8 cellular contexts compared by ENCODE assay signal in genomic region chr2:18991177-18992168, GRCh38.
DNase-seq lines count a peak whose midpoint lies in the region; ATAC-seq and TF ChIP-seq lines count a peak whose summit lies in the region.

No MANE protein-coding gene starts in this region.

- H3K27ac ChIP-seq in colonic mucosa: no peak overlapping the region

- no peak overlapping the region for H3K4me3 ChIP-seq in colonic mucosa

- DNase-seq in COLO668 (lab: John Stamatoyannopoulos, UW; ENCODE audit: unreplicated experiment) (peak; percentile 80), NCI-H2171 (lab: John Stamatoyannopoulos, UW) (peak; percentile 83), colonic mucosa (peak; percentile 34)
- DNase-seq in activated T-helper 2 cell treated with anti-CD3 and anti-CD28 coated beads, Interferon-gamma antibody, Interleukin-2, Interleukin-4, amounts not matched to agents 10 μg/mL and 5 μg/mL and 100 μg/mL, durations not matched to agents 14 hours and 24 hours and 36 hours (ENCODE audit: low spot score): no peak
- DNase-seq in activated effector memory CD4-positive, alpha-beta T cell treated with anti-CD3 and anti-CD28 coated beads, Interleukin-2, amount 50 U/mL, for 16 hours: no peak

- H3K36me3 Mint-ChIP-seq in nephron (ENCODE audit: low read depth): no peaks in the 10 kb centered on the region
- H3K36me3 Mint-ChIP-seq in activated T-helper 2 cell treated with anti-CD3 and anti-CD28 coated beads, Interferon-gamma antibody, Interleukin-2, Interleukin-4, amounts not matched to agents 10 μg/mL and 5 μg/mL and 100 μg/mL, durations not matched to agents 14 hours and 24 hours and 36 hours (ENCODE audit: low read depth): no peaks in the 10 kb centered on the region

- no peak overlapping the region for H3K4me3 Mint-ChIP-seq in nephron
- H3K4me3 Mint-ChIP-seq in activated T-helper 2 cell treated with anti-CD3 and anti-CD28 coated beads, Interferon-gamma antibody, Interleukin-2, Interleukin-4, amounts not matched to agents 10 μg/mL and 5 μg/mL and 100 μg/mL, durations not matched to agents 14 hours and 24 hours and 36 hours (ENCODE audit: low read depth): no peak overlapping the region

- peak overlapping the region; percentile 8 to 76 (median 9) for H3K27ac Mint-ChIP-seq in nephron
- no peak overlapping the region for H3K27ac Mint-ChIP-seq in activated T-helper 2 cell treated with anti-CD3 and anti-CD28 coated beads, Interferon-gamma antibody, Interleukin-2, Interleukin-4, amounts not matched to agents 10 μg/mL and 5 μg/mL and 100 μg/mL, durations not matched to agents 14 hours and 24 hours and 36 hours

- no peaks in the 10 kb centered on the region for H3K9me3 ChIP-seq in colonic mucosa

- H3K36me3 ChIP-seq in colonic mucosa: no peaks in the 10 kb centered on the region

- no peaks in the 10 kb centered on the region for H3K27me3 ChIP-seq in colonic mucosa

- peaks cover 36% of the 10 kb centered on the region for H3K4me1 Mint-ChIP-seq in nephron
- H3K4me1 Mint-ChIP-seq in activated T-helper 2 cell treated with anti-CD3 and anti-CD28 coated beads, Interferon-gamma antibody, Interleukin-2, Interleukin-4, amounts not matched to agents 10 μg/mL and 5 μg/mL and 100 μg/mL, durations not matched to agents 14 hours and 24 hours and 36 hours (ENCODE audit: low read depth): no peaks in the 10 kb centered on the region

- TF ChIP-seq CTCF in colonic mucosa (IDR thresholded peaks at IDR 0.05) (no peak), nephron (IDR thresholded peaks at IDR 0.05; ENCODE audit: unreplicated experiment in 3 of 3) (no peak)

- H3K9me3 Mint-ChIP-seq in nephron: no peaks in the 10 kb centered on the region
- no peaks in the 10 kb centered on the region for H3K9me3 Mint-ChIP-seq in activated T-helper 2 cell treated with anti-CD3 and anti-CD28 coated beads, Interferon-gamma antibody, Interleukin-2, Interleukin-4, amounts not matched to agents 10 μg/mL and 5 μg/mL and 100 μg/mL, durations not matched to agents 14 hours and 24 hours and 36 hours

- ATAC-seq in HG03095 (IDR thresholded peaks at IDR 0.05; ENCODE audit: unreplicated experiment) (no peak), GM18907 (IDR thresholded peaks at IDR 0.05; ENCODE audit: unreplicated experiment) (no peak)

- H3K9ac ChIP-seq in colonic mucosa (ENCODE audit: low read depth in 2 of 2, low read length in 2 of 2): no peak overlapping the region

- no peaks in the 10 kb centered on the region for H3K4me1 ChIP-seq in colonic mucosa

- no peaks in the 10 kb centered on the region for H3K27me3 Mint-ChIP-seq in nephron (ENCODE audit: low read depth)
- H3K27me3 Mint-ChIP-seq in activated T-helper 2 cell treated with anti-CD3 and anti-CD28 coated beads, Interferon-gamma antibody, Interleukin-2, Interleukin-4, amounts not matched to agents 10 μg/mL and 5 μg/mL and 100 μg/mL, durations not matched to agents 14 hours and 24 hours and 36 hours (ENCODE audit: low read depth): no peaks in the 10 kb centered on the region

- intact Hi-C loops in colonic mucosa (cut with DNase I): no loop called here
- intact Hi-C loops in activated T-helper 2 cell treated with anti-CD3 and anti-CD28 coated beads, Interferon-gamma antibody, Interleukin-2, Interleukin-4, amounts not matched to agents 10 μg/mL and 5 μg/mL and 100 μg/mL, durations not matched to agents 14 hours and 24 hours and 36 hours (cut with micrococcal nuclease): no loop called here

Comparison
In these comparisons a context has a peak if more than half of its experiments do, and no peak if none do; other contexts are left out.
1. DNase-seq: peak in COLO668 (single experiment), NCI-H2171 (single experiment) and colonic mucosa (single experiment); none in activated T-helper 2 cell treated with anti-CD3 and anti-CD28 coated beads, Interferon-gamma antibody, Interleukin-2, Interleukin-4, amounts not matched to agents 10 μg/mL and 5 μg/mL and 100 μg/mL, durations not matched to agents 14 hours and 24 hours and 36 hours (single experiment) and activated effector memory CD4-positive, alpha-beta T cell treated with anti-CD3 and anti-CD28 coated beads, Interleukin-2, amount 50 U/mL, for 16 hours (single experiment).